8 cellular contexts compared by ENCODE assay signal in genomic region chr7:786472-787255, GRCh38. TPM values are rescaled to one million over a fixed set of nuclear protein-coding genes. Genes with fewer than 3 reads are reported as not detected.
DNase-seq lines count a peak whose midpoint lies in the region; ATAC-seq, FAIRE-seq and TF ChIP-seq lines count a peak whose summit lies in the region.

No MANE protein-coding gene starts in this region.

- no peaks in the 10 kb centered on the region for H3K27me3 Mint-ChIP-seq in type B pancreatic cell

- H3K36me3 ChIP-seq in pancreas, result peaks cover 0 to 11% (median 9%) of the 10 kb centered on the region in 3 donors

- no peaks in the 10 kb centered on the region for H3K27me3 ChIP-seq in pancreas

- intact Hi-C loops in pancreas (cut with DNase I), result loop anchor here in 2 of 3 donors (5.0 kb wide), 1 partner anchor 81 kb away; no protein-coding TSS in a partner anchor

- peak; percentile 74 to 97 (median 92) for ATAC-seq in pancreas
- ATAC-seq in GM19324 (IDR thresholded peaks at IDR 0.05; ENCODE audit: low FRiP score, unreplicated experiment), result no peak

- H3K27ac Mint-ChIP-seq in type B pancreatic cell, result no peak overlapping the region

- no peaks in the 10 kb centered on the region for H3K4me1 Mint-ChIP-seq in type B pancreatic cell (ENCODE audit: unreplicated experiment)

- FAIRE-seq in pancreas (lab: Jason Lieb, UNC), result no peak

- peaks cover 16% of the 10 kb centered on the region for H3K36me3 Mint-ChIP-seq in type B pancreatic cell

- WGBS in pancreas, 2 donors, result 52 to 60% methylated on average over 11 of the region's 11 CpGs

- H3K27ac ChIP-seq in pancreas, result no peak overlapping the region

- H3K4me1 ChIP-seq in pancreas, result no peaks in the 10 kb centered on the region

- no peaks in the 10 kb centered on the region for H3K9me3 ChIP-seq in pancreas

- H3K9me3 Mint-ChIP-seq in type B pancreatic cell, result no peaks in the 10 kb centered on the region

- H3K4me3 ChIP-seq in AG09309 (ENCODE audit: control insufficient read depth, low read depth, low read length) (no peak overlapping the region), pancreas (no peak overlapping the region)

- TF ChIP-seq CTCF in AG09309 (IDR thresholded peaks at IDR 0.05; ENCODE audit: control insufficient read depth, insufficient read depth, low read depth, low read length, missing control alignments) (peak; percentile 94), pancreas (IDR thresholded peaks at IDR 0.05) (peak; percentile 50 to 68 (median 62)), type B pancreatic cell (conservative IDR thresholded peaks at IDR 0.05) (peak; percentile 79)

- H3K4me3 Mint-ChIP-seq in type B pancreatic cell, result no peak overlapping the region

- DNase-seq in AG09309 (ENCODE audit: low read depth), result no peak
- peak; percentile 89 for DNase-seq in GM19240 (ENCODE audit: insufficient read length, low spot score)
- DNase-seq in OCI-M1 (lab: John Stamatoyannopoulos, UW), result peak; percentile 54
- peak; percentile 83 for DNase-seq in activated T-cell treated with anti-CD3 and anti-CD28 coated beads, Interleukin-2, amount 50 U/mL, for 48 hours
- DNase-seq in fibroblast of peridontal ligament (ENCODE audit: extremely low read depth), result peak; percentile 63
- DNase-seq in pancreas, result peak; percentile 47 to 90 (median 78)
- no peak for DNase-seq in type B pancreatic cell (ENCODE audit: extremely low spot score, unreplicated experiment)

RNA-seq across cellular contexts. Expression of gene SUN1, which starts 45.6 kb away (rescaled TPM):
- total RNA-seq in pancreas (10 to 100 TPM; 42.6 to 68.3 (median 52.5) TPM), type B pancreatic cell (ENCODE audit: low replicate concordance) (121 and 146 TPM in 2 replicates)
- polyA plus RNA-seq in pancreas, result 10 to 100 TPM; 67.7 to 93.2 TPM

RNA-seq across cellular contexts. Expression of gene PRKAR1B, which starts 59.6 kb away (rescaled TPM):
- 1 to 10 TPM; 2.5 to 6.1 (median 4.5) TPM for total RNA-seq in pancreas
- 1 to 10 TPM; 6.8 to 8.4 TPM for polyA plus RNA-seq in pancreas
- total RNA-seq in type B pancreatic cell (ENCODE audit: low replicate concordance), result 18.4 and 26.1 TPM in 2 replicates

Comparison
In these comparisons a context has a peak if more than half of its experiments do, and no peak if none do; other contexts are left out.
1. DNase-seq: peak in GM19240 (single experiment), OCI-M1 (single experiment), activated T-cell treated with anti-CD3 and anti-CD28 coated beads, Interleukin-2, amount 50 U/mL, for 48 hours (2 of 2), fibroblast of peridontal ligament (single experiment) and pancreas (6 of 6); none in AG09309 (single experiment) and type B pancreatic cell (single experiment).
2. Peak in every context shown above with its lines, with median percentiles within 50 percentile points of each other: CTCF ChIP-seq.